28 cellular contexts compared by ENCODE assay signal in genomic region chr12:49933793-49934192, GRCh38. TPM values are rescaled to one million over a fixed set of nuclear protein-coding genes. Genes with fewer than 3 reads are reported as not detected.
DNase-seq lines count a peak whose midpoint lies in the region; ATAC-seq and TF ChIP-seq lines count a peak whose summit lies in the region.
"Had no signal": no experiment of that assay in that cellular context is flagged by ENCODE, and none has a peak within 500 bp of the region (broad histone marks: within the 10 kb centered on the region; RNA-seq: fewer than 3 reads in every experiment).

No MANE protein-coding gene starts in this region.

- no peak for ATAC-seq in stimulated activated naive CD8-positive, alpha-beta T cell treated with anti-CD3 and anti-CD28 coated beads, Interleukin-15, amount 100 ng/mL, for 72 hours
- no peak for ATAC-seq in GM21360 (IDR thresholded peaks at IDR 0.05; ENCODE audit: unreplicated experiment)
- ATAC-seq: A549, gastroesophageal sphincter, natural killer cell, WTC11 had no signal

- no peaks in the 10 kb centered on the region for H3K36me3 ChIP-seq in adipocyte (ENCODE audit: control insufficient read depth, insufficient read depth, low read length, severe bottlenecking)
- H3K36me3 ChIP-seq: gastroesophageal sphincter, HAP-1, SJSA1, uterus had no signal

- H3K9ac ChIP-seq in adipocyte (ENCODE audit: low read length): no peak overlapping the region

- no peaks in the 10 kb centered on the region for H3K9me3 ChIP-seq in adipocyte (ENCODE audit: control insufficient read depth, low read length)
- H3K9me3 ChIP-seq: A549, gastroesophageal sphincter, HAP-1, SJSA1, uterus had no signal

- peaks cover 11% of the 10 kb centered on the region for H3K4me1 Mint-ChIP-seq in activated T-cell treated with anti-CD3 and anti-CD28 coated beads, Interleukin-2, amount 50 U/mL, for 24 hours (ENCODE audit: low read depth)
- H3K4me1 Mint-ChIP-seq in progenitor cell of endocrine pancreas (ENCODE audit: low read depth): peaks cover 20% of the 10 kb centered on the region
- H3K4me1 Mint-ChIP-seq in stimulated activated naive CD8-positive, alpha-beta T cell treated with anti-CD3 and anti-CD28 coated beads, Interleukin-15, amount 100 ng/mL, for 72 hours: no peaks in the 10 kb centered on the region
- H3K4me1 Mint-ChIP-seq: activated naive CD4-positive, alpha-beta T cell treated with anti-CD3 and anti-CD28 coated beads, Interleukin-2, amount 10 ng/mL, durations not matched to agents 7 days and 5 days; natural killer cell had no signal

- no peak overlapping the region for H3K4me3 Mint-ChIP-seq in activated T-cell treated with anti-CD3 and anti-CD28 coated beads, Interleukin-2, amount 50 U/mL, for 24 hours
- H3K4me3 Mint-ChIP-seq in progenitor cell of endocrine pancreas (ENCODE audit: low read depth): no peak overlapping the region
- H3K4me3 Mint-ChIP-seq in stimulated activated naive CD8-positive, alpha-beta T cell treated with anti-CD3 and anti-CD28 coated beads, Interleukin-15, amount 100 ng/mL, for 72 hours: no peak overlapping the region
- H3K4me3 Mint-ChIP-seq: activated naive CD4-positive, alpha-beta T cell treated with anti-CD3 and anti-CD28 coated beads, Interleukin-2, amount 10 ng/mL, durations not matched to agents 7 days and 5 days; dendritic cell treated with granulocyte-macrophage colony-stimulating factor and Interleukin-4, amounts not matched to agents 40 ng/mL and 50 ng/mL, for 4 days; natural killer cell; WTC11 had no signal

- H3K36me3 Mint-ChIP-seq in activated T-cell treated with anti-CD3 and anti-CD28 coated beads, Interleukin-2, amount 50 U/mL, for 24 hours (ENCODE audit: low read depth): no peaks in the 10 kb centered on the region
- no peaks in the 10 kb centered on the region for H3K36me3 Mint-ChIP-seq in progenitor cell of endocrine pancreas (ENCODE audit: insufficient read depth)
- H3K36me3 Mint-ChIP-seq: activated naive CD4-positive, alpha-beta T cell treated with anti-CD3 and anti-CD28 coated beads, Interleukin-2, amount 10 ng/mL, durations not matched to agents 7 days and 5 days; natural killer cell; WTC11 had no signal

- H3K4me3 ChIP-seq in adipocyte (ENCODE audit: low read length) (no peak overlapping the region), fibroblast of pulmonary artery (replicated peaks; ENCODE audit: low read depth, low read length) (no peak overlapping the region)
- H3K4me3 ChIP-seq: A549, gastroesophageal sphincter, HAP-1, PC-9, SJSA1, uterus had no signal

- H3K9me3 Mint-ChIP-seq in activated T-cell treated with anti-CD3 and anti-CD28 coated beads, Interleukin-2, amount 50 U/mL, for 24 hours: no peaks in the 10 kb centered on the region
- peaks cover 4% of the 10 kb centered on the region for H3K9me3 Mint-ChIP-seq in progenitor cell of endocrine pancreas (ENCODE audit: low read depth)
- no peaks in the 10 kb centered on the region for H3K9me3 Mint-ChIP-seq in stimulated activated naive CD8-positive, alpha-beta T cell treated with anti-CD3 and anti-CD28 coated beads, Interleukin-15, amount 100 ng/mL, for 72 hours
- H3K9me3 Mint-ChIP-seq: activated naive CD4-positive, alpha-beta T cell treated with anti-CD3 and anti-CD28 coated beads, Interleukin-2, amount 10 ng/mL, durations not matched to agents 7 days and 5 days; dendritic cell treated with granulocyte-macrophage colony-stimulating factor and Interleukin-4, amounts not matched to agents 40 ng/mL and 50 ng/mL, for 4 days; natural killer cell; WTC11 had no signal

- peaks cover 17% of the 10 kb centered on the region for H3K4me1 ChIP-seq in adipocyte (ENCODE audit: control insufficient read depth, insufficient read depth, low read length)
- H3K4me1 ChIP-seq: gastroesophageal sphincter, HAP-1, SJSA1, uterus had no signal

- TF ChIP-seq CTCF in fibroblast of pulmonary artery (IDR thresholded peaks at IDR 0.05; ENCODE audit: low read length, missing control alignments): no peak
- no peak for TF ChIP-seq CTCF in progenitor cell of endocrine pancreas (IDR thresholded peaks at IDR 0.05; ENCODE audit: unreplicated experiment)

- DNase-seq in activated T-cell treated with anti-CD3 and anti-CD28 coated beads, Interleukin-2, amount 50 U/mL, for 24 hours: peak; percentile 13
- no peak for DNase-seq in activated T-cell treated with anti-CD3 and anti-CD28 coated beads for 4 hours
- DNase-seq in adipocyte (ENCODE audit: low read depth): peak; percentile 58
- DNase-seq in fibroblast of pulmonary artery (ENCODE audit: low read depth): peak; percentile 29
- DNase-seq in progenitor cell of endocrine pancreas (ENCODE audit: low spot score, unreplicated experiment): no peak
- no peak for DNase-seq in stimulated activated naive CD8-positive, alpha-beta T cell treated with anti-CD3 and anti-CD28 coated beads, Interleukin-15, amount 100 ng/mL, for 72 hours
- DNase-seq in A172 (ENCODE audit: low spot score): no peak
- DNase-seq: activated CD4-positive, alpha-beta T cell treated with anti-CD3 and anti-CD28 coated beads, Interleukin-2, amount 50 U/mL, for 48 hours; activated naive CD4-positive, alpha-beta T cell treated with anti-CD3 and anti-CD28 coated beads, Interleukin-2, amount 10 ng/mL, durations not matched to agents 7 days and 5 days; C1 segment of cervical spinal cord; KG1; mesenchymal stem cell; natural killer cell; NCI-H1105 treated with DMSO at 0.1 percent for 48 hours; stimulated activated CD8-positive, alpha-beta memory T cell treated with anti-CD3 and anti-CD28 coated beads, Interleukin-4, amount 100 ng/mL, for 48 hours; uterus had no signal

- H3K27me3 ChIP-seq in adipocyte (replicated peaks; ENCODE audit: control insufficient read depth, insufficient read depth, low read length): no peaks in the 10 kb centered on the region
- H3K27me3 ChIP-seq: gastroesophageal sphincter, SJSA1, uterus had no signal

- H3K27me3 Mint-ChIP-seq in activated T-cell treated with anti-CD3 and anti-CD28 coated beads, Interleukin-2, amount 50 U/mL, for 24 hours: no peaks in the 10 kb centered on the region
- peaks cover 6% of the 10 kb centered on the region for H3K27me3 Mint-ChIP-seq in progenitor cell of endocrine pancreas
- H3K27me3 Mint-ChIP-seq in stimulated activated naive CD8-positive, alpha-beta T cell treated with anti-CD3 and anti-CD28 coated beads, Interleukin-15, amount 100 ng/mL, for 72 hours: peaks cover 19% of the 10 kb centered on the region

- H3K27ac Mint-ChIP-seq in activated T-cell treated with anti-CD3 and anti-CD28 coated beads, Interleukin-2, amount 50 U/mL, for 24 hours: no peak overlapping the region
- peak overlapping the region; percentile 24 for H3K27ac Mint-ChIP-seq in progenitor cell of endocrine pancreas
- no peak overlapping the region for H3K27ac Mint-ChIP-seq in stimulated activated naive CD8-positive, alpha-beta T cell treated with anti-CD3 and anti-CD28 coated beads, Interleukin-15, amount 100 ng/mL, for 72 hours
- H3K27ac Mint-ChIP-seq: activated naive CD4-positive, alpha-beta T cell treated with anti-CD3 and anti-CD28 coated beads, Interleukin-2, amount 10 ng/mL, durations not matched to agents 7 days and 5 days; dendritic cell treated with granulocyte-macrophage colony-stimulating factor and Interleukin-4, amounts not matched to agents 40 ng/mL and 50 ng/mL, for 4 days; natural killer cell; WTC11 had no signal

RNA-seq across cellular contexts. Expression of gene AQP2, which starts 16.7 kb away (rescaled TPM):
- 0.29 and 1.0 TPM in 2 replicates for total RNA-seq in progenitor cell of endocrine pancreas
- total RNA-seq in A172 (2014; rRNA removed; shearing (Covaris generic)): not detected in 2 replicates
- total RNA-seq: endothelial cell of umbilical vein; G401; natural killer cell; PC-9; SJSA1; subcutaneous adipose tissue; T-helper 2 cell treated with Interferon-gamma antibody and Interleukin-4, amounts not matched to agents 100 ng/mL and 5 ng/mL, for 36 hours; uterus; WTC11 had no signal

RNA-seq across cellular contexts. Expression of gene AQP5, which starts 27.9 kb away (rescaled TPM):
- total RNA-seq in progenitor cell of endocrine pancreas: 1.8 and 2.0 TPM in 2 replicates
- total RNA-seq in A172 (2014; rRNA removed; shearing (Covaris generic)): 0.07 TPM in 1 of 2 replicates, not detected in the other
- total RNA-seq: G401; natural killer cell; SJSA1; subcutaneous adipose tissue; T-helper 2 cell treated with Interferon-gamma antibody and Interleukin-4, amounts not matched to agents 100 ng/mL and 5 ng/mL, for 36 hours had no signal

RNA-seq across cellular contexts. Expression of gene FAIM2, which starts 30.1 kb away (rescaled TPM):
- total RNA-seq in progenitor cell of endocrine pancreas: not detected in 2 replicates
- total RNA-seq in A172 (2014; rRNA removed; shearing (Covaris generic)): not detected in 2 replicates
- total RNA-seq: endothelial cell of umbilical vein, G401, PC-9, SJSA1 had no signal

RNA-seq across cellular contexts. Expression of gene AQP6, which starts 39.0 kb away (rescaled TPM):
- total RNA-seq in progenitor cell of endocrine pancreas: 0.29 TPM in 1 of 2 replicates, not detected in the other
- total RNA-seq in A172 (2014; rRNA removed; shearing (Covaris generic)): not detected in 2 replicates
- total RNA-seq: endothelial cell of umbilical vein; gastroesophageal sphincter; natural killer cell; PC-9; SJSA1; T-helper 2 cell treated with Interferon-gamma antibody and Interleukin-4, amounts not matched to agents 100 ng/mL and 5 ng/mL, for 36 hours had no signal

Comparison
In these comparisons a context has a peak if more than half of its experiments do, and no peak if none do; other contexts are left out.
1. DNase-seq: peak in activated T-cell treated with anti-CD3 and anti-CD28 coated beads, Interleukin-2, amount 50 U/mL, for 24 hours (single experiment), adipocyte (single experiment) and fibroblast of pulmonary artery (single experiment); none in activated T-cell treated with anti-CD3 and anti-CD28 coated beads for 4 hours (single experiment), progenitor cell of endocrine pancreas (single experiment), stimulated activated naive CD8-positive, alpha-beta T cell treated with anti-CD3 and anti-CD28 coated beads, Interleukin-15, amount 100 ng/mL, for 72 hours (0 of 2) and A172 (single experiment).